8 cellular contexts compared by ENCODE assay signal in the genomic region with DNA sequence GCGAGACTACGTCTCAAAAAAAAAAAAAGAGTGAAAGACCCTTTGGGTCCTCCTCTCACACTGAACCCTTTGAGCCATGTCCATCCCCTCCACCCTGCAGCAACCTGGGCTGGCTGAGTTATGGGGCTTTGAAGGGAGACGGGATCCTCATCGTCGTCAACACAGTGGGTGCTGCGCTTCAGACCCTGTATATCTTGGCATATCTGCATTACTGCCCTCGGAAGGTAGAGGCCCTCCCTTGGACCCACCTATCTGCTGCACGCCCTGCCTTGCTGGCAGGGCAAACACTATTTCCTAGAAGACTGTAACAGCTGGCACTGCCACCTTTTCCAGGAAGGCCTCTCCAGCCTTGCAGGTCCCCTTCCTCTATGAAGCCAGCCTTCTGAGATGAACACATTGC. TPM values are rescaled to one million over a fixed set of nuclear protein-coding genes. Genes with fewer than 3 reads are reported as not detected.
A peak's percentile ranks its signal among the peaks of the same experiment; 100 is the strongest.
DNase-seq lines count a peak whose midpoint lies in the region; ATAC-seq and TF ChIP-seq lines count a peak whose summit lies in the region.

No MANE protein-coding gene starts in this region.

- peaks cover 24% of the 10 kb centered on the region for H3F3A ChIP-seq in SU-DHL-6 (ENCODE audit: insufficient read depth)

- DNase-seq in HAP-1 (ENCODE audit: low spot score in 2 of 2) (no peak), HuH-7.5 (ENCODE audit: low spot score) (no peak), NCI-H774 (lab: John Stamatoyannopoulos, UW) (no peak)

- no peaks in the 10 kb centered on the region for H4K20me1 ChIP-seq in SU-DHL-6 (ENCODE audit: low read depth, low read length)

- H3K9me2 ChIP-seq in SU-DHL-6 (replicated peaks; ENCODE audit: insufficient read depth, low read length) = no peaks in the 10 kb centered on the region

- H3K4me2 ChIP-seq in SU-DHL-6 (ENCODE audit: low read depth, low read length, poor library complexity, severe bottlenecking) = peak overlapping the region; percentile 76

- no peaks in the 10 kb centered on the region for H3K27me3 ChIP-seq in HAP-1 (ENCODE audit: low read depth)
- H3K27me3 ChIP-seq in SU-DHL-6 (ENCODE audit: low read length) = no peaks in the 10 kb centered on the region
- no peaks in the 10 kb centered on the region for H3K27me3 ChIP-seq in esophagus (ENCODE audit: control insufficient read depth in 1 of 2, insufficient read depth in 2 of 2, low read length in 2 of 2)
- no peaks in the 10 kb centered on the region for H3K27me3 ChIP-seq in rectal smooth muscle tissue (ENCODE audit: control insufficient read depth, insufficient read depth, low read length)

- H3K4me1 ChIP-seq in HAP-1 (peaks cover 15% of the 10 kb centered on the region), esophagus (ENCODE audit: control insufficient read depth in 2 of 2, insufficient read depth in 2 of 2, low read length in 1 of 2) (peaks cover 13 to 19% of the 10 kb centered on the region in 2 donors), rectal smooth muscle tissue (ENCODE audit: control insufficient read depth, insufficient read depth, low read length) (peaks cover 8% of the 10 kb centered on the region)

- WGBS in esophagus, 2 donors = 18 to 20% methylated on average over 6 to 8 of the region's 8 CpGs

- H3K9me3 ChIP-seq in HAP-1 (no peaks in the 10 kb centered on the region), SU-DHL-6 (ENCODE audit: insufficient read depth, low read length) (no peaks in the 10 kb centered on the region), esophagus (ENCODE audit: control insufficient read depth in 2 of 2, insufficient read depth in 1 of 2, low read depth in 1 of 2, low read length in 1 of 2) (no peaks in the 10 kb centered on the region)

- H3K4me3 ChIP-seq in HAP-1 (peak overlapping the region; percentile 65), SU-DHL-6 (ENCODE audit: insufficient read depth, low read length, poor library complexity, severe bottlenecking) (peak overlapping the region; percentile 82), esophagus (ENCODE audit: low read depth in 1 of 2, low read length in 2 of 2) (peak overlapping the region; percentile 17 to 53), rectal smooth muscle tissue (ENCODE audit: low read length) (peak overlapping the region; percentile 54)

- ATAC-seq in HG02938 (IDR thresholded peaks at IDR 0.05; ENCODE audit: unreplicated experiment) = no peak
- no peak for ATAC-seq in HG03196 (IDR thresholded peaks at IDR 0.05; ENCODE audit: unreplicated experiment)

- H3K79me2 ChIP-seq in SU-DHL-6 (ENCODE audit: insufficient read depth, low read length) = peaks cover 8% of the 10 kb centered on the region; the same call in 1 of the 2 replicates

- in situ Hi-C loops in HAP-1 (cut with MboI; ENCODE audit: low sequenced_read_pairs) = no loop called here

- TF ChIP-seq CTCF in SU-DHL-6 (IDR thresholded peaks at IDR 0.05; ENCODE audit: insufficient read depth, low read length, poor library complexity, severe bottlenecking) = no peak

- H3K36me3 ChIP-seq in HAP-1 (replicated peaks) (peaks cover 24% of the 10 kb centered on the region), SU-DHL-6 (ENCODE audit: low read length) (no peaks in the 10 kb centered on the region), esophagus (ENCODE audit: control insufficient read depth in 2 of 2, insufficient read depth in 2 of 2, low read length in 1 of 2) (peaks cover 8 to 20% of the 10 kb centered on the region in 2 donors), rectal smooth muscle tissue (ENCODE audit: control insufficient read depth, insufficient read depth, low read length) (peaks cover 13% of the 10 kb centered on the region)

- H3K27ac ChIP-seq in SU-DHL-6 (ENCODE audit: low read depth, low read length) (peak overlapping the region; percentile 74), esophagus (ENCODE audit: low read depth in 2 of 2, low read length in 1 of 2) (peak overlapping the region; percentile 74 to 75), rectal smooth muscle tissue (ENCODE audit: low read depth, low read length) (peak overlapping the region; percentile 41)

- H3K9ac ChIP-seq in SU-DHL-6 (ENCODE audit: low read length) (peak overlapping the region; percentile 78), rectal smooth muscle tissue (ENCODE audit: low read length) (no peak overlapping the region)

- no peak overlapping the region for H2AFZ ChIP-seq in SU-DHL-6 (ENCODE audit: low read depth, low read length, severe bottlenecking)

RNA-seq across cellular contexts. Expression of gene SLC50A1, which starts 1.1 kb away (rescaled TPM):
- 10 to 100 TPM; 41.0 to 51.5 TPM for polyA plus RNA-seq in esophagus

RNA-seq across cellular contexts. Expression of gene DPM3, which starts 3.6 kb away (rescaled TPM):
- polyA plus RNA-seq in esophagus = 100 to 1,000 TPM; 103 to 248 TPM

RNA-seq across cellular contexts. Expression of gene EFNA1, which starts 9.1 kb away (rescaled TPM):
- polyA plus RNA-seq in esophagus = 10 to 100 TPM; 32.9 to 48.1 TPM

RNA-seq across cellular contexts. Expression of gene KRTCAP2, which starts 36.4 kb away (rescaled TPM):
- polyA plus RNA-seq in esophagus = 100 to 1,000 TPM; 161 to 260 TPM

RNA-seq across cellular contexts. Expression of gene TRIM46, which starts 36.9 kb away (rescaled TPM):
- under 1 TPM; 0.19 to 0.47 TPM for polyA plus RNA-seq in esophagus
